17 cellular contexts compared by ENCODE assay signal in genomic region chr20:4593149-4593525, GRCh38.
A peak's percentile ranks its signal among the peaks of the same experiment; 100 is the strongest.
DNase-seq lines count a peak whose midpoint lies in the region; TF ChIP-seq lines count a peak whose summit lies in the region.
"Had no signal": no experiment of that assay in that cellular context is flagged by ENCODE, and none has a peak within 500 bp of the region (broad histone marks: within the 10 kb centered on the region; RNA-seq: fewer than 3 reads in every experiment).

No MANE protein-coding gene starts in this region.

- H3K4me1 ChIP-seq in mammary epithelial cell (ENCODE audit: insufficient read depth, low read length) (peaks cover 7% of the 10 kb centered on the region), neuronal stem cell (ENCODE audit: control insufficient read depth in 2 of 2, insufficient read depth in 1 of 2, low read depth in 1 of 2, low read length in 2 of 2) (no peaks in the 10 kb centered on the region), Peyer's patch (peaks cover 0 to 10% (median 0%) of the 10 kb centered on the region in 4 donors), SJCRH30 (no peaks in the 10 kb centered on the region)

- H2AFZ ChIP-seq in mammary epithelial cell (ENCODE audit: low read depth, low read length) (peak overlapping the region; percentile 64), neuronal stem cell (ENCODE audit: low read length) (peak overlapping the region; percentile 68)

- no peak overlapping the region for H2BK15ac ChIP-seq in neuronal stem cell (ENCODE audit: low read length)

- dilution Hi-C loops in mammary epithelial cell (cut with HindIII; ENCODE audit: low sequenced_read_pairs) = no loop called here

- H3K4me3 ChIP-seq in mammary epithelial cell (replicated peaks in 1 of 3; ENCODE audit: insufficient read depth in 1 of 3, low read depth in 2 of 3, low read length in 3 of 3) (no peak overlapping the region), neuronal stem cell (ENCODE audit: low read length in 2 of 2) (no peak overlapping the region), Peyer's patch (no peak overlapping the region), SJCRH30 (no peak overlapping the region)
- H3K4me3 ChIP-seq: MG63 had no signal

- H3K27ac Mint-ChIP-seq in HFFc6 = peak overlapping the region; percentile 47; the same call in 1 of the 2 replicates
- H3K27ac Mint-ChIP-seq: activated CD8-positive, alpha-beta memory T cell treated with anti-CD3 and anti-CD28 coated beads, Interleukin-2, amount 10 ng/mL, durations not matched to agents 7 days and 5 days had no signal

- no peaks in the 10 kb centered on the region for H3K79me1 ChIP-seq in neuronal stem cell (ENCODE audit: low read depth, low read length)

- no peak overlapping the region for H3K4ac ChIP-seq in neuronal stem cell (ENCODE audit: low read length)

- CTCF ChIA-PET in mammary epithelial cell (lab: Charles Lee; ENCODE audit: low non-redundant PET) = no interaction called here

- TF ChIP-seq CTCF in HFFc6 (IDR thresholded peaks at IDR 0.05) = no peak
- TF ChIP-seq CTCF in mammary epithelial cell (conservative IDR thresholded peaks at IDR 0.05 in 1 of 2, IDR thresholded peaks at IDR 0.05 in 1 of 2; ENCODE audit: extremely low read depth in 1 of 2, insufficient read depth in 1 of 2, low read depth in 1 of 2, low read length in 2 of 2) = no peak
- no peak for TF ChIP-seq CTCF in Peyer's patch (IDR thresholded peaks at IDR 0.05)

- no peak for TF ChIP-seq POLR2A in Peyer's patch (IDR thresholded peaks at IDR 0.05)

- no peak overlapping the region for H2BK5ac ChIP-seq in neuronal stem cell (ENCODE audit: low read length)

- H3K27ac ChIP-seq in mammary epithelial cell (ENCODE audit: insufficient read depth, low read depth, low read length) = no peak overlapping the region
- no peak overlapping the region for H3K27ac ChIP-seq in neuronal stem cell (replicated peaks; ENCODE audit: low read length)
- no peak overlapping the region for H3K27ac ChIP-seq in Peyer's patch
- no peak overlapping the region for H3K27ac ChIP-seq in SJCRH30
- H3K27ac ChIP-seq: HL-60, neutrophil, spleen had no signal

- H3K27me3 ChIP-seq in mammary epithelial cell (ENCODE audit: insufficient read depth, low read length) (no peaks in the 10 kb centered on the region), neuronal stem cell (ENCODE audit: control insufficient read depth in 3 of 3, insufficient read depth in 3 of 3, low read depth in 1 of 3, low read length in 3 of 3) (peaks cover 0 to 32% (median 0%) of the 10 kb centered on the region in 3 experiments), Peyer's patch (no peaks in the 10 kb centered on the region), SJCRH30 (no peaks in the 10 kb centered on the region; the same call in 1 of the 2 replicates)
- H3K27me3 ChIP-seq: brain microvascular endothelial cell, MG63, tibial nerve had no signal

- no peaks in the 10 kb centered on the region for H3K9me3 Mint-ChIP-seq in HFFc6

- no peak overlapping the region for H4K8ac ChIP-seq in neuronal stem cell (ENCODE audit: low read depth, low read length)

- peak overlapping the region; percentile 33 for H2BK12ac ChIP-seq in neuronal stem cell (ENCODE audit: low read length)

- no peaks in the 10 kb centered on the region for H3K36me3 ChIP-seq in mammary epithelial cell (ENCODE audit: insufficient read depth, low read length)
- no peaks in the 10 kb centered on the region for H3K36me3 ChIP-seq in neuronal stem cell (replicated peaks in 1 of 2; ENCODE audit: control insufficient read depth in 2 of 2, insufficient read depth in 2 of 2, low read length in 2 of 2)
- no peaks in the 10 kb centered on the region for H3K36me3 ChIP-seq in Peyer's patch
- H3K36me3 ChIP-seq in SJCRH30 = no peaks in the 10 kb centered on the region
- H3K36me3 ChIP-seq: brain microvascular endothelial cell, MG63, neutrophil, spleen, tibial nerve had no signal

- in situ Hi-C loops in mammary epithelial cell (cut with MboI; ENCODE audit: low sequenced_read_pairs in 2 of 2) = loop anchor here (5.0 to 10.0 kb wide), 2 partner anchors 341 to 488 kb away; no protein-coding TSS in a partner anchor

- no peak overlapping the region for H3K9ac ChIP-seq in mammary epithelial cell (ENCODE audit: insufficient read depth, low read length)
- H3K9ac ChIP-seq in neuronal stem cell (ENCODE audit: low read depth, low read length, poor library complexity) = no peak overlapping the region

- H3K4me3 Mint-ChIP-seq in HFFc6 = peak overlapping the region; percentile 66

- no peaks in the 10 kb centered on the region for H4K20me1 ChIP-seq in mammary epithelial cell (ENCODE audit: insufficient read depth, low read length)

- H3K23ac ChIP-seq in neuronal stem cell (ENCODE audit: low read depth, low read length, poor library complexity) = no peak overlapping the region

- BruUV-seq in mammary epithelial cell (replicated peaks; lab: Mats Ljungman, UMichigan) = no TSS peak

- H4K91ac ChIP-seq in neuronal stem cell (ENCODE audit: low read depth, low read length, poor library complexity) = no peak overlapping the region

- no peak overlapping the region for H2AK5ac ChIP-seq in neuronal stem cell (ENCODE audit: low read depth, low read length)

- H3K18ac ChIP-seq in neuronal stem cell (ENCODE audit: low read length) = no peak overlapping the region

- H3K36me3 Mint-ChIP-seq in HFFc6 (ENCODE audit: low read depth) = no peaks in the 10 kb centered on the region
- H3K36me3 Mint-ChIP-seq: activated CD8-positive, alpha-beta memory T cell treated with anti-CD3 and anti-CD28 coated beads, Interleukin-2, amount 10 ng/mL, durations not matched to agents 7 days and 5 days had no signal

- no peak overlapping the region for H3K14ac ChIP-seq in neuronal stem cell (ENCODE audit: low read length)

- H3K4me2 ChIP-seq in mammary epithelial cell (ENCODE audit: insufficient read depth, low read depth, low read length) (no peak overlapping the region), neuronal stem cell (ENCODE audit: insufficient read depth, low read length, poor library complexity, severe bottlenecking) (no peak overlapping the region)

- no peaks in the 10 kb centered on the region for H3K9me3 ChIP-seq in mammary epithelial cell (replicated peaks; ENCODE audit: insufficient read depth, low read length)
- no peaks in the 10 kb centered on the region for H3K9me3 ChIP-seq in neuronal stem cell (replicated peaks in 1 of 2; ENCODE audit: control insufficient read depth in 2 of 2, insufficient read depth in 1 of 2, low read depth in 1 of 2, low read length in 2 of 2)
- no peaks in the 10 kb centered on the region for H3K9me3 ChIP-seq in Peyer's patch
- no peaks in the 10 kb centered on the region for H3K9me3 ChIP-seq in SJCRH30 (replicated peaks)
- H3K9me3 ChIP-seq: MG63, neutrophil had no signal

- WGBS in mammary epithelial cell (ENCODE audit: low coverage, missing lambda C conversion rate) = 55% methylated on average over 6 of the region's 9 CpGs
- WGBS in neuronal stem cell (ENCODE audit: extremely low coverage in 2 of 2, insufficient read length in 2 of 2, insufficient replicate concordance in 1 of 2), 2 donors = no CpG with 5 or more reads among the region's 9 CpGs

- no peaks in the 10 kb centered on the region; the same call in 1 of the 2 replicates for H3K27me3 Mint-ChIP-seq in HFFc6 (ENCODE audit: insufficient read depth)

- intact Hi-C loops in mammary epithelial cell (cut with micrococcal nuclease) = loop anchor here (5.0 kb wide), 2 partner anchors 76 to 141 kb away; no protein-coding TSS in a partner anchor

- peaks cover 42% of the 10 kb centered on the region for H3K4me1 Mint-ChIP-seq in HFFc6 (ENCODE audit: low read depth)

- DNase-seq in SKM-1 (lab: John Stamatoyannopoulos, UW; ENCODE audit: unreplicated experiment) (peak; percentile 12), SKM-1 treated with dmso at 0.1 percent for 144 hours (lab: John Stamatoyannopoulos, UW; ENCODE audit: unreplicated experiment) (no peak), HFFc6 (no peak), mammary epithelial cell (no peak), neuronal stem cell (ENCODE audit: low spot score) (no peak), Peyer's patch (no peak), AG20443 (ENCODE audit: low spot score) (no peak), SJCRH30 (no peak)
- DNase-seq: brain microvascular endothelial cell, DMS 273 treated with DMSO at 0.1 percent for 48 hours, T1000 had no signal

- H3K79me2 ChIP-seq in mammary epithelial cell (ENCODE audit: insufficient read depth, low read length) = no peaks in the 10 kb centered on the region

- H2BK120ac ChIP-seq in neuronal stem cell (ENCODE audit: low read depth, low read length) = no peak overlapping the region
